In genomic region chr6:1381397-1382330, GRCh38 we compare ENCODE assay signal across 8 cellular contexts. TPM values are rescaled to one million over a fixed set of nuclear protein-coding genes. Genes with fewer than 3 reads are reported as not detected.
A peak's percentile ranks its signal among the peaks of the same experiment; 100 is the strongest.
DNase-seq lines count a peak whose midpoint lies in the region; ATAC-seq, FAIRE-seq and TF ChIP-seq lines count a peak whose summit lies in the region.

No MANE protein-coding gene starts in this region.

- ATAC-seq in HG03139 (IDR thresholded peaks at IDR 0.05; ENCODE audit: unreplicated experiment) (no peak), GM19351 (IDR thresholded peaks at IDR 0.05; ENCODE audit: unreplicated experiment) (no peak)

- no peaks in the 10 kb centered on the region for H3K36me3 ChIP-seq in liver (ENCODE audit: control insufficient read depth in 4 of 4, insufficient read depth in 3 of 4, low read depth in 1 of 4, low read length in 3 of 4)

- TF ChIP-seq CTCF in WI38 (IDR thresholded peaks at IDR 0.05; ENCODE audit: low read depth, low read length) (peak; percentile 46; the same call in 1 of the 2 replicates), liver (IDR thresholded peaks at IDR 0.05; ENCODE audit: low read depth, low read length, missing input control) (peak; percentile 70)

- H3K9me3 ChIP-seq in liver (ENCODE audit: control insufficient read depth in 4 of 4, low read length in 3 of 4) = no peaks in the 10 kb centered on the region

- H3K4me3 ChIP-seq in WI38 (ENCODE audit: low read depth, low read length) = peak overlapping the region; percentile 53
- peak overlapping the region in 1 of 3 donors; percentile 47 for H3K4me3 ChIP-seq in liver (ENCODE audit: low read depth in 1 of 3, low read length in 3 of 3)

- no peak overlapping the region for H3K27ac ChIP-seq in liver (ENCODE audit: low read depth in 1 of 2, low read length in 2 of 2)

- 2% methylated on average over 90 of the region's 90 CpGs for WGBS in liver

- H3K4me1 ChIP-seq in liver (ENCODE audit: control insufficient read depth in 4 of 4, insufficient read depth in 4 of 4, low read length in 3 of 4) = peaks cover 7 to 48% (median 15%) of the 10 kb centered on the region in 4 donors

- DNase-seq in CD1c-positive myeloid dendritic cell (ENCODE audit: extremely low spot score) (peak; percentile 67), HTR-8/SVneo (ENCODE audit: insufficient read length, low spot score) (no peak), cerebellar cortex (ENCODE audit: low spot score) (peak; percentile 24)
- peak; percentile 5 to 62 (median 34) for DNase-seq in stimulated activated CD4-positive, alpha-beta T cell treated with anti-CD3 and anti-CD28 coated beads, TNF-alpha, amount 100 ng/mL, for 4 hours (ENCODE audit: low read depth in 3 of 3)

- no peak overlapping the region for H3K9ac ChIP-seq in liver (ENCODE audit: low read depth in 1 of 2, low read length in 2 of 2)

- TF ChIP-seq RAD21 in liver (IDR thresholded peaks at IDR 0.05) = peak; percentile 62 to 76

- FAIRE-seq in HTR-8/SVneo (lab: Jason Lieb, UNC) = peak; percentile 68

- peaks cover 11 to 37% (median 22%) of the 10 kb centered on the region in 4 donors for H3K27me3 ChIP-seq in liver (ENCODE audit: control insufficient read depth in 4 of 4, insufficient read depth in 4 of 4, low read length in 3 of 4)

TF ChIP-seq in liver, 16 proteins besides CTCF, POLR2A, EP300 and RAD21:
- TF ChIP-seq FOXA2 (IDR thresholded peaks at IDR 0.05) (no peak), HNF4G (IDR thresholded peaks at IDR 0.05) (no peak), REST (IDR thresholded peaks at IDR 0.05) (no peak), NR2F2 (IDR thresholded peaks at IDR 0.05) (no peak), EGR1 (IDR thresholded peaks at IDR 0.05; ENCODE audit: low read depth in 2 of 2) (no peak), ZBTB33 (IDR thresholded peaks at IDR 0.05) (no peak), MAX (IDR thresholded peaks at IDR 0.05) (no peak), JUND (IDR thresholded peaks at IDR 0.05) (no peak), ATF3 (IDR thresholded peaks at IDR 0.05) (no peak), GABPA (IDR thresholded peaks at IDR 0.05 in 1 of 2, conservative IDR thresholded peaks at IDR 0.05 in 1 of 2) (no peak), TAF1 (conservative IDR thresholded peaks at IDR 0.05) (no peak), YY1 (IDR thresholded peaks at IDR 0.05) (no peak), HNF4A (conservative IDR thresholded peaks at IDR 0.05) (no peak), RXRA (IDR thresholded peaks at IDR 0.05) (no peak), SP1 (IDR thresholded peaks at IDR 0.05) (no peak), FOXA1 (IDR thresholded peaks at IDR 0.05) (no peak)

RNA-seq across cellular contexts. Expression of gene FOXF2, which starts 7.7 kb away (rescaled TPM):
- total RNA-seq in liver = under 1 TPM in 1 of 2 donors, not detected in 1; 0.05 TPM
- polyA plus RNA-seq in liver = not detected
